Comparison of ENCODE assay signal across 1 cellular context in genomic region chr6:11367638-11368199, GRCh38.
TF ChIP-seq lines count a peak whose summit lies in the region.

No MANE protein-coding gene starts in this region.

TF ChIP-seq in HepG2, 621 proteins besides CTCF, POLR2A, EP300 and RAD21 (continued from another document and continues in another):
- TF ChIP-seq, protein P1, sequence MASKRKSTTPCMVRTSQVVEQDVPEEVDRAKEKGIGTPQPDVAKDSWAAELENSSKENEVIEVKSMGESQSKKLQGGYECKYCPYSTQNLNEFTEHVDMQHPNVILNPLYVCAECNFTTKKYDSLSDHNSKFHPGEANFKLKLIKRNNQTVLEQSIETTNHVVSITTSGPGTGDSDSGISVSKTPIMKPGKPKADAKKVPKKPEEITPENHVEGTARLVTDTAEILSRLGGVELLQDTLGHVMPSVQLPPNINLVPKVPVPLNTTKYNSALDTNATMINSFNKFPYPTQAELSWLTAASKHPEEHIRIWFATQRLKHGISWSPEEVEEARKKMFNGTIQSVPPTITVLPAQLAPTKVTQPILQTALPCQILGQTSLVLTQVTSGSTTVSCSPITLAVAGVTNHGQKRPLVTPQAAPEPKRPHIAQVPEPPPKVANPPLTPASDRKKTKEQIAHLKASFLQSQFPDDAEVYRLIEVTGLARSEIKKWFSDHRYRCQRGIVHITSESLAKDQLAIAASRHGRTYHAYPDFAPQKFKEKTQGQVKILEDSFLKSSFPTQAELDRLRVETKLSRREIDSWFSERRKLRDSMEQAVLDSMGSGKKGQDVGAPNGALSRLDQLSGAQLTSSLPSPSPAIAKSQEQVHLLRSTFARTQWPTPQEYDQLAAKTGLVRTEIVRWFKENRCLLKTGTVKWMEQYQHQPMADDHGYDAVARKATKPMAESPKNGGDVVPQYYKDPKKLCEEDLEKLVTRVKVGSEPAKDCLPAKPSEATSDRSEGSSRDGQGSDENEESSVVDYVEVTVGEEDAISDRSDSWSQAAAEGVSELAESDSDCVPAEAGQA (IDR thresholded peaks at IDR 0.05; ENCODE audit: low read depth), result peak; percentile 66; the same call in 1 of the 2 replicates
- TF ChIP-seq, protein P1 (CRISPR knock-in tag; IDR thresholded peaks at IDR 0.05; ENCODE audit: borderline replicate concordance), result no peak
- TF ChIP-seq ZNF552 (CRISPR knock-in tag; IDR thresholded peaks at IDR 0.05; ENCODE audit: borderline replicate concordance) (no peak), CAMTA2 (CRISPR knock-in tag; IDR thresholded peaks at IDR 0.05; ENCODE audit: borderline replicate concordance) (no peak), ZNF788 (CRISPR knock-in tag; IDR thresholded peaks at IDR 0.05; ENCODE audit: borderline replicate concordance) (peak; percentile 94; the same call in 1 of the 2 replicates), MXD1 (CRISPR knock-in tag; IDR thresholded peaks at IDR 0.05) (no peak), ARHGAP35 (CRISPR knock-in tag; IDR thresholded peaks at IDR 0.05; ENCODE audit: borderline replicate concordance) (peak; percentile 85), PPARG (CRISPR knock-in tag; conservative IDR thresholded peaks at IDR 0.05) (peak; percentile 76; the same call in 1 of the 2 replicates), TCF7 (IDR thresholded peaks at IDR 0.05; ENCODE audit: low read depth) (peak; percentile 94), ATM (IDR thresholded peaks at IDR 0.05; ENCODE audit: borderline replicate concordance) (no peak), TP53 (CRISPR knock-in tag; conservative IDR thresholded peaks at IDR 0.05) (no peak; the same call in 1 of the 2 replicates), HOXA7 (CRISPR knock-in tag; IDR thresholded peaks at IDR 0.05) (no peak), ZNF17 (CRISPR knock-in tag; IDR thresholded peaks at IDR 0.05) (0 out of 2 replicates have a peak, but pooled peaks have one; percentile 66), KLF9 (CRISPR knock-in tag; IDR thresholded peaks at IDR 0.05; ENCODE audit: low read depth) (peak; percentile 80; the same call in 1 of the 2 replicates), NFYC (CRISPR knock-in tag; IDR thresholded peaks at IDR 0.05) (peak; percentile 74), HIVEP1 (CRISPR knock-in tag; IDR thresholded peaks at IDR 0.05) (peak; percentile 62; the same call in 1 of the 2 replicates), SIN3B (IDR thresholded peaks at IDR 0.05; ENCODE audit: low read length) (no peak), MZF1 (CRISPR knock-in tag; IDR thresholded peaks at IDR 0.05; ENCODE audit: borderline replicate concordance) (no peak), ZNF644 (CRISPR knock-in tag; IDR thresholded peaks at IDR 0.05; ENCODE audit: low read depth) (peak; percentile 88), PITX1 (CRISPR knock-in tag; IDR thresholded peaks at IDR 0.05) (peak; percentile 92), RBM22 (optimal IDR thresholded peaks at IDR 0.05; ENCODE audit: low read length) (peak; percentile 50), ZNF460 (CRISPR knock-in tag; IDR thresholded peaks at IDR 0.05; ENCODE audit: borderline replicate concordance) (no peak; the same call in 1 of the 2 replicates), GLI4 (CRISPR knock-in tag; IDR thresholded peaks at IDR 0.05; ENCODE audit: borderline replicate concordance) (no peak), NR2F1 (CRISPR knock-in tag; IDR thresholded peaks at IDR 0.05) (peak; percentile 24 to 49; a peak in 2 of 4 replicates), EHMT2 (IDR thresholded peaks at IDR 0.05; ENCODE audit: borderline replicate concordance, low read depth, low read length) (peak; percentile 83; the same call in 1 of the 2 replicates), ZNF780A (CRISPR knock-in tag; IDR thresholded peaks at IDR 0.05) (no peak), MIER2 (CRISPR knock-in tag; IDR thresholded peaks at IDR 0.05) (peak; percentile 74), ZNF142 (CRISPR knock-in tag; IDR thresholded peaks at IDR 0.05) (no peak), RNF219 (CRISPR knock-in tag; IDR thresholded peaks at IDR 0.05) (peak; percentile 98; the same call in 1 of the 2 replicates)
- TF ChIP-seq, protein P2, sequence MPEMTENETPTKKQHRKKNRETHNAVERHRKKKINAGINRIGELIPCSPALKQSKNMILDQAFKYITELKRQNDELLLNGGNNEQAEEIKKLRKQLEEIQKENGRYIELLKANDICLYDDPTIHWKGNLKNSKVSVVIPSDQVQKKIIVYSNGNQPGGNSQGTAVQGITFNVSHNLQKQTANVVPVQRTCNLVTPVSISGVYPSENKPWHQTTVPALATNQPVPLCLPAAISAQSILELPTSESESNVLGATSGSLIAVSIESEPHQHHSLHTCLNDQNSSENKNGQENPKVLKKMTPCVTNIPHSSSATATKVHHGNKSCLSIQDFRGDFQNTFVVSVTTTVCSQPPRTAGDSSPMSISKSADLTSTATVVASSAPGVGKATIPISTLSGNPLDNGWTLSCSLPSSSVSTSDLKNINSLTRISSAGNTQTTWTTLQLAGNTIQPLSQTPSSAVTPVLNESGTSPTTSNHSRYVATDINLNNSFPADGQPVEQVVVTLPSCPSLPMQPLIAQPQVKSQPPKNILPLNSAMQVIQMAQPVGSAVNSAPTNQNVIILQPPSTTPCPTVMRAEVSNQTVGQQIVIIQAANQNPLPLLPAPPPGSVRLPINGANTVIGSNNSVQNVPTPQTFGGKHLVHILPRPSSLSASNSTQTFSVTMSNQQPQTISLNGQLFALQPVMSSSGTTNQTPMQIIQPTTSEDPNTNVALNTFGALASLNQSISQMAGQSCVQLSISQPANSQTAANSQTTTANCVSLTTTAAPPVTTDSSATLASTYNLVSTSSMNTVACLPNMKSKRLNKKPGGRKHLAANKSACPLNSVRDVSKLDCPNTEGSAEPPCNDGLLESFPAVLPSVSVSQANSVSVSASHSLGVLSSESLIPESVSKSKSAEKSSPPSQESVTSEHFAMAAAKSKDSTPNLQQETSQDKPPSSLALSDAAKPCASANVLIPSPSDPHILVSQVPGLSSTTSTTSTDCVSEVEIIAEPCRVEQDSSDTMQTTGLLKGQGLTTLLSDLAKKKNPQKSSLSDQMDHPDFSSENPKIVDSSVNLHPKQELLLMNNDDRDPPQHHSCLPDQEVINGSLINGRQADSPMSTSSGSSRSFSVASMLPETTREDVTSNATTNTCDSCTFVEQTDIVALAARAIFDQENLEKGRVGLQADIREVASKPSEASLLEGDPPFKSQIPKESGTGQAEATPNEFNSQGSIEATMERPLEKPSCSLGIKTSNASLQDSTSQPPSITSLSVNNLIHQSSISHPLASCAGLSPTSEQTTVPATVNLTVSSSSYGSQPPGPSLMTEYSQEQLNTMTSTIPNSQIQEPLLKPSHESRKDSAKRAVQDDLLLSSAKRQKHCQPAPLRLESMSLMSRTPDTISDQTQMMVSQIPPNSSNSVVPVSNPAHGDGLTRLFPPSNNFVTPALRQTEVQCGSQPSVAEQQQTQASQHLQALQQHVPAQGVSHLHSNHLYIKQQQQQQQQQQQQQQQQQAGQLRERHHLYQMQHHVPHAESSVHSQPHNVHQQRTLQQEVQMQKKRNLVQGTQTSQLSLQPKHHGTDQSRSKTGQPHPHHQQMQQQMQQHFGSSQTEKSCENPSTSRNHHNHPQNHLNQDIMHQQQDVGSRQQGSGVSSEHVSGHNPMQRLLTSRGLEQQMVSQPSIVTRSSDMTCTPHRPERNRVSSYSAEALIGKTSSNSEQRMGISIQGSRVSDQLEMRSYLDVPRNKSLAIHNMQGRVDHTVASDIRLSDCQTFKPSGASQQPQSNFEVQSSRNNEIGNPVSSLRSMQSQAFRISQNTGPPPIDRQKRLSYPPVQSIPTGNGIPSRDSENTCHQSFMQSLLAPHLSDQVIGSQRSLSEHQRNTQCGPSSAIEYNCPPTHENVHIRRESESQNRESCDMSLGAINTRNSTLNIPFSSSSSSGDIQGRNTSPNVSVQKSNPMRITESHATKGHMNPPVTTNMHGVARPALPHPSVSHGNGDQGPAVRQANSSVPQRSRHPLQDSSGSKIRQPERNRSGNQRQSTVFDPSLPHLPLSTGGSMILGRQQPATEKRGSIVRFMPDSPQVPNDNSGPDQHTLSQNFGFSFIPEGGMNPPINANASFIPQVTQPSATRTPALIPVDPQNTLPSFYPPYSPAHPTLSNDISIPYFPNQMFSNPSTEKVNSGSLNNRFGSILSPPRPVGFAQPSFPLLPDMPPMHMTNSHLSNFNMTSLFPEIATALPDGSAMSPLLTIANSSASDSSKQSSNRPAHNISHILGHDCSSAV (CRISPR knock-in tag; IDR thresholded peaks at IDR 0.05; ENCODE audit: borderline replicate concordance), result no peak
- TF ChIP-seq, protein P3, sequence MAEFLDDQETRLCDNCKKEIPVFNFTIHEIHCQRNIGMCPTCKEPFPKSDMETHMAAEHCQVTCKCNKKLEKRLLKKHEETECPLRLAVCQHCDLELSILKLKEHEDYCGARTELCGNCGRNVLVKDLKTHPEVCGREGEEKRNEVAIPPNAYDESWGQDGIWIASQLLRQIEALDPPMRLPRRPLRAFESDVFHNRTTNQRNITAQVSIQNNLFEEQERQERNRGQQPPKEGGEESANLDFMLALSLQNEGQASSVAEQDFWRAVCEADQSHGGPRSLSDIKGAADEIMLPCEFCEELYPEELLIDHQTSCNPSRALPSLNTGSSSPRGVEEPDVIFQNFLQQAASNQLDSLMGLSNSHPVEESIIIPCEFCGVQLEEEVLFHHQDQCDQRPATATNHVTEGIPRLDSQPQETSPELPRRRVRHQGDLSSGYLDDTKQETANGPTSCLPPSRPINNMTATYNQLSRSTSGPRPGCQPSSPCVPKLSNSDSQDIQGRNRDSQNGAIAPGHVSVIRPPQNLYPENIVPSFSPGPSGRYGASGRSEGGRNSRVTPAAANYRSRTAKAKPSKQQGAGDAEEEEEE (CRISPR knock-in tag; IDR thresholded peaks at IDR 0.05; ENCODE audit: borderline replicate concordance), result no peak; the same call in 1 of the 2 replicates
